17 cellular contexts compared by ENCODE assay signal in genomic region chr3:183766107-183766506, GRCh38. TPM values are rescaled to one million over a fixed set of nuclear protein-coding genes. Genes with fewer than 3 reads are reported as not detected.
DNase-seq lines count a peak whose midpoint lies in the region; ATAC-seq and TF ChIP-seq lines count a peak whose summit lies in the region.
"Had no signal": no experiment of that assay in that cellular context is flagged by ENCODE, and none has a peak within 500 bp of the region (broad histone marks: within the 10 kb centered on the region; RNA-seq: fewer than 3 reads in every experiment).

No MANE protein-coding gene starts in this region.

- H2BK15ac ChIP-seq in IMR-90 (ENCODE audit: low read depth, low read length), result no peak overlapping the region

- no peak overlapping the region for H3K56ac ChIP-seq in IMR-90 (ENCODE audit: extremely low read depth, insufficient read depth, low read length)

- H3K18ac ChIP-seq in IMR-90 (ENCODE audit: low read depth, low read length), result no peak overlapping the region

- peaks cover 3 to 12% of the 10 kb centered on the region in 2 experiments; a peak in 2 of 4 replicates for H3K79me1 ChIP-seq in IMR-90 (ENCODE audit: low read depth in 1 of 2, low read length in 2 of 2)

- TF ChIP-seq RAD21 in IMR-90 (IDR thresholded peaks at IDR 0.05; ENCODE audit: low read length), result no peak

- H3K27me3 ChIP-seq in IMR-90 (ENCODE audit: control insufficient read depth, insufficient read depth, low read length) (no peaks in the 10 kb centered on the region), brain microvascular endothelial cell (replicated peaks) (no peaks in the 10 kb centered on the region), neural progenitor cell (no peaks in the 10 kb centered on the region)
- H3K27me3 ChIP-seq: pancreas, transverse colon had no signal

- no peak overlapping the region for H2AFZ ChIP-seq in IMR-90 (replicated peaks; ENCODE audit: low read length, poor library complexity)
- no peak overlapping the region for H2AFZ ChIP-seq in neural progenitor cell (replicated peaks)

- no peaks in the 10 kb centered on the region for H3K4me1 Mint-ChIP-seq in neural progenitor cell
- H3K4me1 Mint-ChIP-seq: brain had no signal

- peaks cover 17% of the 10 kb centered on the region for H3F3A ChIP-seq in neural progenitor cell (ENCODE audit: low read depth)

- no peaks in the 10 kb centered on the region for H3K9me3 Mint-ChIP-seq in neural progenitor cell
- H3K9me3 Mint-ChIP-seq: activated naive CD4-positive, alpha-beta T cell treated with anti-CD3 and anti-CD28 coated beads for 36 hours; brain had no signal

- H3K27ac ChIP-seq in IMR-90 (ENCODE audit: insufficient read depth, low read length) (no peak overlapping the region), brain microvascular endothelial cell (peak overlapping the region; percentile 74), neural progenitor cell (peak overlapping the region; percentile 31)
- H3K27ac ChIP-seq: pancreas, skin epidermis, transverse colon had no signal

- peaks cover 22% of the 10 kb centered on the region for H3K36me3 Mint-ChIP-seq in neural progenitor cell

- no peak overlapping the region for H3K14ac ChIP-seq in IMR-90 (replicated peaks; ENCODE audit: low read depth, low read length)

- H3K4me3 Mint-ChIP-seq in neural progenitor cell, result no peak overlapping the region
- H3K4me3 Mint-ChIP-seq: activated naive CD4-positive, alpha-beta T cell treated with anti-CD3 and anti-CD28 coated beads for 36 hours; brain had no signal

- no peaks in the 10 kb centered on the region for H3K79me2 ChIP-seq in neural progenitor cell (ENCODE audit: low read depth)

- H4K91ac ChIP-seq in IMR-90 (ENCODE audit: insufficient read depth, low read depth, low read length), result no peak overlapping the region

- H2AK9ac ChIP-seq in IMR-90 (replicated peaks; ENCODE audit: low read depth, low read length, poor library complexity), result no peak overlapping the region

- DNase-seq in DMS53 (lab: John Stamatoyannopoulos, UW), result peak; percentile 3
- DNase-seq in DMS53 treated with DMSO at 0.1 percent for 48 hours (lab: John Stamatoyannopoulos, UW; ENCODE audit: unreplicated experiment), result no peak
- DNase-seq in IMR-90, result no peak
- DNase-seq in brain microvascular endothelial cell, result no peak
- no peak for DNase-seq in neural progenitor cell (ENCODE audit: low spot score)
- no peak for DNase-seq in NCI-H510A treated with DMSO at 0.1 percent for 48 hours (lab: John Stamatoyannopoulos, UW)
- DNase-seq in SW 1271 (lab: John Stamatoyannopoulos, UW), result no peak
- DNase-seq: activated naive CD4-positive, alpha-beta T cell treated with anti-CD3 and anti-CD28 coated beads for 36 hours; C1 segment of cervical spinal cord; head of caudate nucleus; NCI-H2029 treated with DMSO at 0.1 percent for 48 hours; NCI-H69; pancreas had no signal

- intact Hi-C loops in IMR-90 (cut with micrococcal nuclease), result loop anchor here (5.0 to 10.0 kb wide), 2 partner anchors 379 to 581 kb away; no protein-coding TSS in a partner anchor

- POLR2A ChIA-PET in IMR-90 (lab: Charles Lee; ENCODE audit: unreplicated experiment), result no interaction called here

- H3K4me3 ChIP-seq in IMR-90 (ENCODE audit: insufficient read depth, low read depth, low read length) (no peak overlapping the region), brain microvascular endothelial cell (ENCODE audit: low read depth, low read length) (no peak overlapping the region), neural progenitor cell (no peak overlapping the region)
- H3K4me3 ChIP-seq: pancreas, skin epidermis, transverse colon had no signal

- no peak for TF ChIP-seq POLR2A in IMR-90 (IDR thresholded peaks at IDR 0.05; ENCODE audit: low read depth, low read length)

- peak overlapping the region; percentile 14 for H2BK5ac ChIP-seq in IMR-90 (ENCODE audit: low read depth, low read length, poor library complexity, severe bottlenecking)

- no peak overlapping the region for H2BK120ac ChIP-seq in IMR-90 (ENCODE audit: low read depth, low read length)

- H3K4ac ChIP-seq in IMR-90 (ENCODE audit: low read depth, low read length), result no peak overlapping the region

- BruUV-seq in IMR-90 (replicated peaks; lab: Mats Ljungman, UMichigan), result no TSS peak

- no peak overlapping the region for H3K27ac Mint-ChIP-seq in neural progenitor cell
- H3K27ac Mint-ChIP-seq: activated naive CD4-positive, alpha-beta T cell treated with anti-CD3 and anti-CD28 coated beads for 36 hours had no signal

- no peaks in the 10 kb centered on the region for H3K9me1 ChIP-seq in IMR-90 (ENCODE audit: insufficient read depth, low read length)

- H4K8ac ChIP-seq in IMR-90 (ENCODE audit: low read depth in 2 of 2, low read length in 2 of 2), result no peak overlapping the region

- H3K4me1 ChIP-seq in IMR-90 (ENCODE audit: control insufficient read depth, insufficient read depth, low read length) (peaks cover 4% of the 10 kb centered on the region; the same call in 1 of the 2 replicates), neural progenitor cell (no peaks in the 10 kb centered on the region)
- H3K4me1 ChIP-seq: pancreas had no signal

- TF ChIP-seq CTCF in IMR-90 (conservative IDR thresholded peaks at IDR 0.05; ENCODE audit: low read depth, low read length) (no peak), brain microvascular endothelial cell (IDR thresholded peaks at IDR 0.05; ENCODE audit: low read depth, low read length, missing control alignments) (no peak), neural progenitor cell (IDR thresholded peaks at IDR 0.05) (no peak)

- dilution Hi-C loops in IMR-90 (cut with HindIII; ENCODE audit: low sequenced_read_pairs, unreplicated experiment), result no loop called here

- peaks cover 6% of the 10 kb centered on the region for H3K27me3 Mint-ChIP-seq in neural progenitor cell (ENCODE audit: insufficient read depth, low read depth)
- H3K27me3 Mint-ChIP-seq: brain had no signal

- H4K20me1 ChIP-seq in IMR-90 (ENCODE audit: insufficient read depth, low read length) (no peaks in the 10 kb centered on the region), neural progenitor cell (ENCODE audit: low read depth) (no peaks in the 10 kb centered on the region)

- no peak overlapping the region for H3K23ac ChIP-seq in IMR-90 (ENCODE audit: low read depth, low read length)

- H3K9ac ChIP-seq in IMR-90 (ENCODE audit: low read depth, low read length), result no peak overlapping the region
- no peak overlapping the region for H3K9ac ChIP-seq in neural progenitor cell

- H3K4me2 ChIP-seq in IMR-90 (ENCODE audit: low read depth, low read length) (no peak overlapping the region), neural progenitor cell (no peak overlapping the region)

- no peak overlapping the region for H4K5ac ChIP-seq in IMR-90 (ENCODE audit: low read depth, low read length)

- no peaks in the 10 kb centered on the region for H3K9me3 ChIP-seq in IMR-90 (ENCODE audit: control insufficient read depth, insufficient read depth, low read length)
- H3K9me3 ChIP-seq in neural progenitor cell (ENCODE audit: low read depth), result no peaks in the 10 kb centered on the region
- H3K9me3 ChIP-seq: pancreas, transverse colon had no signal

- CTCF ChIA-PET in IMR-90 (lab: Yijun Ruan, JAX), result interaction anchor here (1.0 kb wide), 1 partner anchor 263 kb away, joined by 3 read pairs; no protein-coding TSS in a partner anchor

- H2BK20ac ChIP-seq in IMR-90 (ENCODE audit: low read depth, low read length), result no peak overlapping the region

- in situ Hi-C loops in IMR-90 (cut with MboI; ENCODE audit: low sequenced_read_pairs), result loop anchor here (5.0 kb wide), 1 partner anchor 299 kb away; no protein-coding TSS in a partner anchor
- in situ Hi-C loops in brain microvascular endothelial cell (cut with HindIII; ENCODE audit: low pct_ligation_motif_present, low sequenced_read_pairs), result no loop called here

- ATAC-seq in IMR-90 (ENCODE audit: low read depth), result no peak
- ATAC-seq in GM18517 (IDR thresholded peaks at IDR 0.05; ENCODE audit: unreplicated experiment), result no peak

- H2AK5ac ChIP-seq in IMR-90 (ENCODE audit: low read depth, low read length), result no peak overlapping the region

- H3K36me3 ChIP-seq in IMR-90 (ENCODE audit: control insufficient read depth, insufficient read depth, low read length) (peaks cover 29% of the 10 kb centered on the region), brain microvascular endothelial cell (replicated peaks) (peaks cover 30% of the 10 kb centered on the region), neural progenitor cell (no peaks in the 10 kb centered on the region)

TF ChIP-seq in IMR-90, 13 proteins besides CTCF, POLR2A, EP300 and RAD21 (continues in another document):
- no peak for TF ChIP-seq NFE2L2 (IDR thresholded peaks at IDR 0.05; ENCODE audit: low read depth, low read length)
- no peak for TF ChIP-seq MAFK (IDR thresholded peaks at IDR 0.05; ENCODE audit: low read depth, low read length)
- TF ChIP-seq CHD1 (IDR thresholded peaks at IDR 0.05; ENCODE audit: low read depth, low read length), result no peak
- TF ChIP-seq CEBPB (IDR thresholded peaks at IDR 0.05; ENCODE audit: low read depth, low read length), result no peak
- TF ChIP-seq USF2 (IDR thresholded peaks at IDR 0.05; ENCODE audit: low read depth, low read length), result no peak
- TF ChIP-seq ELK1 (IDR thresholded peaks at IDR 0.05; ENCODE audit: borderline replicate concordance, low read depth, low read length), result no peak
- no peak for TF ChIP-seq FOS (IDR thresholded peaks at IDR 0.05; ENCODE audit: low read depth, low read length)
- TF ChIP-seq RFX5 (IDR thresholded peaks at IDR 0.05; ENCODE audit: low read depth, low read length), result no peak
- no peak for TF ChIP-seq MAZ (IDR thresholded peaks at IDR 0.05; ENCODE audit: borderline replicate concordance, low read depth, low read length)

RNA-seq across cellular contexts. Expression of gene MAP6D1, which starts 59.3 kb away (rescaled TPM):
- total RNA-seq in IMR-90 (2012; rRNA removed) (1.9 and 2.7 TPM in 2 replicates), neural progenitor cell (ENCODE audit: low replicate concordance) (3.5 and 12.4 TPM in 2 replicates)
- 5.2 and 6.6 TPM in 2 replicates for polyA plus RNA-seq in IMR-90 (2012; rRNA removed)
- 2.5 and 4.6 TPM in 2 replicates for polyA plus RNA-seq in IMR-90 (2012; cell fraction: cytosol; rRNA removed)
- 3.5 and 4.3 TPM in 2 replicates for polyA plus RNA-seq in IMR-90 (2012; cell fraction: nucleus; rRNA removed; ENCODE audit: low replicate concordance)
